12 cellular contexts compared by ENCODE assay signal in the genomic region with DNA sequence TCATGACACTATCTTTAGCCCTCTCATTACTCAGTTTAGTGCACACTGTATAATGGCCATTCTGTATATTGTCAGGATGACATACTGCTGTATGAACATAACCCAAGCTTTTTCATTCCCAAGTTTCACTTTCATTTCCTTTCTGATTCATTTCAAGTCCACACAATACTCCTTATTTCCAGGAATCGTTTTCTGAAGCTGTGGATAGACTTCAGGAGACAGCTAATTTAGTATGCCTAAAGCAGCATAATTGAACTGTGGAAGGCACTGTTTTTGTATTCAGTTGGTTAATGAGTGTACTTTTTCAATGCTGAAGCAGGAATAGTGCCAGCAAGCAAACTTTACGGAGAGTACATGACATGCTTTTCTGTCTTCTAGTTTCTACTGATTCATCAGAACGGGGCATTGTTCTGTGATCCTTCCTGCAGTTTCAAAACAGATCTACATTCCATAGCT.
DNase-seq lines count a peak whose midpoint lies in the region; ATAC-seq and TF ChIP-seq lines count a peak whose summit lies in the region.
"Had no signal": no experiment of that assay in that cellular context is flagged by ENCODE, and none has a peak within 500 bp of the region (broad histone marks: within the 10 kb centered on the region; RNA-seq: fewer than 3 reads in every experiment).

No MANE protein-coding gene starts in this region.

- H3K9me3 Mint-ChIP-seq in T-cell = peaks cover 2 to 12% (median 11%) of the 10 kb centered on the region in 3 donors
- H3K9me3 Mint-ChIP-seq: nephron progenitor cell had no signal

- H3K27me3 Mint-ChIP-seq in T-cell = no peaks in the 10 kb centered on the region
- H3K27me3 Mint-ChIP-seq: stimulated activated memory B cell treated with anti-CD40 and anti-IgM and Interleukin-4, amounts not matched to agents 10 μg/mL and 1 μg/mL and 100 μg/mL, for 72 hours had no signal

- H3K27ac ChIP-seq in subcutaneous abdominal adipose tissue (ENCODE audit: low read depth, low read length) = no peak overlapping the region
- H3K27ac ChIP-seq: RWPE1 had no signal

- H3K36me3 ChIP-seq in subcutaneous abdominal adipose tissue (ENCODE audit: control insufficient read depth in 5 of 5, insufficient read depth in 5 of 5, low read length in 5 of 5) = no peaks in the 10 kb centered on the region

- no peaks in the 10 kb centered on the region for H3K4me1 ChIP-seq in subcutaneous abdominal adipose tissue (ENCODE audit: control insufficient read depth in 5 of 5, insufficient read depth in 5 of 5, low read length in 5 of 5)

- ATAC-seq in GM21737 (IDR thresholded peaks at IDR 0.05; ENCODE audit: unreplicated experiment) = no peak
- ATAC-seq in T-cell (replicated peaks in 1 of 4) = no peak
- ATAC-seq: stimulated activated memory B cell treated with anti-CD40 and anti-IgM and Interleukin-4, amounts not matched to agents 10 μg/mL and 1 μg/mL and 100 μg/mL, for 72 hours had no signal

- no peaks in the 10 kb centered on the region for H3K4me1 Mint-ChIP-seq in T-cell
- H3K4me1 Mint-ChIP-seq: nephron progenitor cell; stimulated activated memory B cell treated with anti-CD40 and anti-IgM and Interleukin-4, amounts not matched to agents 10 μg/mL and 1 μg/mL and 100 μg/mL, for 72 hours had no signal

- in situ Hi-C loops in astrocyte of the cerebellum (cut with HindIII; ENCODE audit: low sequenced_read_pairs) = no loop called here

- H3K9ac ChIP-seq in subcutaneous abdominal adipose tissue (ENCODE audit: low read length in 5 of 5) = no peak overlapping the region

- no peak overlapping the region for H3K4me3 Mint-ChIP-seq in T-cell
- H3K4me3 Mint-ChIP-seq: nephron progenitor cell; stimulated activated memory B cell treated with anti-CD40 and anti-IgM and Interleukin-4, amounts not matched to agents 10 μg/mL and 1 μg/mL and 100 μg/mL, for 72 hours had no signal

- H3K9me3 ChIP-seq in subcutaneous abdominal adipose tissue (ENCODE audit: control insufficient read depth in 5 of 5, low read length in 5 of 5) = no peaks in the 10 kb centered on the region

- no peak overlapping the region for H3K27ac Mint-ChIP-seq in T-cell
- H3K27ac Mint-ChIP-seq: nephron progenitor cell; stimulated activated memory B cell treated with anti-CD40 and anti-IgM and Interleukin-4, amounts not matched to agents 10 μg/mL and 1 μg/mL and 100 μg/mL, for 72 hours had no signal

- DNase-seq in LHCN-M2 (ENCODE audit: low read depth) (peak; percentile 31), astrocyte of the cerebellum (ENCODE audit: low read depth) (peak; percentile 26), inferior parietal cortex (ENCODE audit: extremely low spot score) (peak; percentile 40), cortex of kidney (lab: John Stamatoyannopoulos, UW) (no peak), T-cell (no peak)
- DNase-seq: activated CD8-positive, alpha-beta memory T cell treated with anti-CD3 and anti-CD28 coated beads, Interleukin-2, amount 50 U/mL, for 4 hours; NCI-H345; nephron progenitor cell had no signal

- H3K4me3 ChIP-seq in astrocyte of the cerebellum (ENCODE audit: low read depth, low read length) (peak overlapping the region; percentile 23), subcutaneous abdominal adipose tissue (ENCODE audit: low read depth in 1 of 5, low read length in 5 of 5) (peak overlapping the region in 4 of 5 donors; percentile 11 to 48 (median 37))

- TF ChIP-seq CTCF in astrocyte of the cerebellum (IDR thresholded peaks at IDR 0.05; ENCODE audit: low read depth, low read length, missing control alignments) = no peak

- H3K36me3 Mint-ChIP-seq in T-cell = no peaks in the 10 kb centered on the region
- H3K36me3 Mint-ChIP-seq: stimulated activated memory B cell treated with anti-CD40 and anti-IgM and Interleukin-4, amounts not matched to agents 10 μg/mL and 1 μg/mL and 100 μg/mL, for 72 hours had no signal

- POLR2A ChIA-PET in T-cell (lab: Charles Lee) = no interaction called here

- CTCF ChIA-PET in T-cell (lab: Charles Lee) = no interaction called here

- no peaks in the 10 kb centered on the region for H3K27me3 ChIP-seq in subcutaneous abdominal adipose tissue (ENCODE audit: control insufficient read depth in 5 of 5, insufficient read depth in 4 of 5, low read length in 5 of 5)

Comparison
In these comparisons a context has a peak if more than half of its experiments do, and no peak if none do; other contexts are left out.
1. DNase-seq: peak in LHCN-M2 (single experiment), astrocyte of the cerebellum (single experiment) and inferior parietal cortex (single experiment); none in cortex of kidney (single experiment) and T-cell (0 of 34).